ENCODE assay signal across 1 cellular context in genomic region chr9:129317179-129318011, GRCh38.
TF ChIP-seq lines count a peak whose summit lies in the region.

No MANE protein-coding gene starts in this region.

TF ChIP-seq in HepG2, 621 proteins besides CTCF, POLR2A, EP300 and RAD21 (continued from another document and continues in another):
- no peak for TF ChIP-seq ZNF770 (CRISPR knock-in tag; IDR thresholded peaks at IDR 0.05)
- TF ChIP-seq IRX3 (CRISPR knock-in tag; IDR thresholded peaks at IDR 0.05; ENCODE audit: borderline replicate concordance, low read depth), result no peak
- no peak for TF ChIP-seq ZNF891 (CRISPR knock-in tag; IDR thresholded peaks at IDR 0.05)
- TF ChIP-seq RELA (CRISPR knock-in tag; IDR thresholded peaks at IDR 0.05), result no peak
- no peak for TF ChIP-seq SYNCRIP (IDR thresholded peaks at IDR 0.05; ENCODE audit: insufficient read depth, low read depth, low read length)
- TF ChIP-seq BCL6 (CRISPR knock-in tag; IDR thresholded peaks at IDR 0.05), result no peak
- 0 out of 2 replicates have a peak, but pooled peaks have one; percentile 10 for TF ChIP-seq NFKB2 (CRISPR knock-in tag; IDR thresholded peaks at IDR 0.05; ENCODE audit: borderline replicate concordance)
- TF ChIP-seq, protein P1, sequence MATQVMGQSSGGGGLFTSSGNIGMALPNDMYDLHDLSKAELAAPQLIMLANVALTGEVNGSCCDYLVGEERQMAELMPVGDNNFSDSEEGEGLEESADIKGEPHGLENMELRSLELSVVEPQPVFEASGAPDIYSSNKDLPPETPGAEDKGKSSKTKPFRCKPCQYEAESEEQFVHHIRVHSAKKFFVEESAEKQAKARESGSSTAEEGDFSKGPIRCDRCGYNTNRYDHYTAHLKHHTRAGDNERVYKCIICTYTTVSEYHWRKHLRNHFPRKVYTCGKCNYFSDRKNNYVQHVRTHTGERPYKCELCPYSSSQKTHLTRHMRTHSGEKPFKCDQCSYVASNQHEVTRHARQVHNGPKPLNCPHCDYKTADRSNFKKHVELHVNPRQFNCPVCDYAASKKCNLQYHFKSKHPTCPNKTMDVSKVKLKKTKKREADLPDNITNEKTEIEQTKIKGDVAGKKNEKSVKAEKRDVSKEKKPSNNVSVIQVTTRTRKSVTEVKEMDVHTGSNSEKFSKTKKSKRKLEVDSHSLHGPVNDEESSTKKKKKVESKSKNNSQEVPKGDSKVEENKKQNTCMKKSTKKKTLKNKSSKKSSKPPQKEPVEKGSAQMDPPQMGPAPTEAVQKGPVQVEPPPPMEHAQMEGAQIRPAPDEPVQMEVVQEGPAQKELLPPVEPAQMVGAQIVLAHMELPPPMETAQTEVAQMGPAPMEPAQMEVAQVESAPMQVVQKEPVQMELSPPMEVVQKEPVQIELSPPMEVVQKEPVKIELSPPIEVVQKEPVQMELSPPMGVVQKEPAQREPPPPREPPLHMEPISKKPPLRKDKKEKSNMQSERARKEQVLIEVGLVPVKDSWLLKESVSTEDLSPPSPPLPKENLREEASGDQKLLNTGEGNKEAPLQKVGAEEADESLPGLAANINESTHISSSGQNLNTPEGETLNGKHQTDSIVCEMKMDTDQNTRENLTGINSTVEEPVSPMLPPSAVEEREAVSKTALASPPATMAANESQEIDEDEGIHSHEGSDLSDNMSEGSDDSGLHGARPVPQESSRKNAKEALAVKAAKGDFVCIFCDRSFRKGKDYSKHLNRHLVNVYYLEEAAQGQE (IDR thresholded peaks at IDR 0.05; ENCODE audit: borderline replicate concordance in 1 of 2, low read depth in 1 of 2, low read length in 2 of 2), result no peak
- TF ChIP-seq, protein P2, sequence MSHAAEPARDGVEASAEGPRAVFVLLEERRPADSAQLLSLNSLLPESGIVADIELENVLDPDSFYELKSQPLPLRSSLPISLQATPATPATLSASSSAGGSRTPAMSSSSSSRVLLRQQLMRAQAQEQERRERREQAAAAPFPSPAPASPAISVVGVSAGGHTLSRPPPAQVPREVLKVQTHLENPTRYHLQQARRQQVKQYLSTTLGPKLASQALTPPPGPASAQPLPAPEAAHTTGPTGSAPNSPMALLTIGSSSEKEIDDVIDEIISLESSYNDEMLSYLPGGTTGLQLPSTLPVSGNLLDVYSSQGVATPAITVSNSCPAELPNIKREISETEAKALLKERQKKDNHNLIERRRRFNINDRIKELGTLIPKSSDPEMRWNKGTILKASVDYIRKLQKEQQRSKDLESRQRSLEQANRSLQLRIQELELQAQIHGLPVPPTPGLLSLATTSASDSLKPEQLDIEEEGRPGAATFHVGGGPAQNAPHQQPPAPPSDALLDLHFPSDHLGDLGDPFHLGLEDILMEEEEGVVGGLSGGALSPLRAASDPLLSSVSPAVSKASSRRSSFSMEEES (CRISPR knock-in tag; IDR thresholded peaks at IDR 0.05), result peak; percentile 78
- TF ChIP-seq ZNF879 (CRISPR knock-in tag; IDR thresholded peaks at IDR 0.05), result no peak
- 0 out of 2 replicates have a peak, but pooled peaks have one; percentile 44 for TF ChIP-seq IRF2 (CRISPR knock-in tag; IDR thresholded peaks at IDR 0.05)
- TF ChIP-seq MLLT10 (CRISPR knock-in tag; IDR thresholded peaks at IDR 0.05), result no peak
- no peak for TF ChIP-seq ATM (IDR thresholded peaks at IDR 0.05; ENCODE audit: borderline replicate concordance)
- no peak for TF ChIP-seq ATF7-NPFF (CRISPR knock-in tag; IDR thresholded peaks at IDR 0.05; ENCODE audit: low read depth)
- TF ChIP-seq, protein P3, sequence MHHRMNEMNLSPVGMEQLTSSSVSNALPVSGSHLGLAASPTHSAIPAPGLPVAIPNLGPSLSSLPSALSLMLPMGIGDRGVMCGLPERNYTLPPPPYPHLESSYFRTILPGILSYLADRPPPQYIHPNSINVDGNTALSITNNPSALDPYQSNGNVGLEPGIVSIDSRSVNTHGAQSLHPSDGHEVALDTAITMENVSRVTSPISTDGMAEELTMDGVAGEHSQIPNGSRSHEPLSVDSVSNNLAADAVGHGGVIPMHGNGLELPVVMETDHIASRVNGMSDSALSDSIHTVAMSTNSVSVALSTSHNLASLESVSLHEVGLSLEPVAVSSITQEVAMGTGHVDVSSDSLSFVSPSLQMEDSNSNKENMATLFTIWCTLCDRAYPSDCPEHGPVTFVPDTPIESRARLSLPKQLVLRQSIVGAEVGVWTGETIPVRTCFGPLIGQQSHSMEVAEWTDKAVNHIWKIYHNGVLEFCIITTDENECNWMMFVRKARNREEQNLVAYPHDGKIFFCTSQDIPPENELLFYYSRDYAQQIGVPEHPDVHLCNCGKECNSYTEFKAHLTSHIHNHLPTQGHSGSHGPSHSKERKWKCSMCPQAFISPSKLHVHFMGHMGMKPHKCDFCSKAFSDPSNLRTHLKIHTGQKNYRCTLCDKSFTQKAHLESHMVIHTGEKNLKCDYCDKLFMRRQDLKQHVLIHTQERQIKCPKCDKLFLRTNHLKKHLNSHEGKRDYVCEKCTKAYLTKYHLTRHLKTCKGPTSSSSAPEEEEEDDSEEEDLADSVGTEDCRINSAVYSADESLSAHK (CRISPR knock-in tag; IDR thresholded peaks at IDR 0.05; ENCODE audit: borderline replicate concordance), result no peak
- TF ChIP-seq CEBPG (CRISPR knock-in tag; IDR thresholded peaks at IDR 0.05), result peak; percentile 40; the same call in 1 of the 2 replicates
- no peak for TF ChIP-seq NFAT5 (CRISPR knock-in tag; IDR thresholded peaks at IDR 0.05)
- no peak for TF ChIP-seq ZNF124 (CRISPR knock-in tag; IDR thresholded peaks at IDR 0.05)
- TF ChIP-seq, protein P4, sequence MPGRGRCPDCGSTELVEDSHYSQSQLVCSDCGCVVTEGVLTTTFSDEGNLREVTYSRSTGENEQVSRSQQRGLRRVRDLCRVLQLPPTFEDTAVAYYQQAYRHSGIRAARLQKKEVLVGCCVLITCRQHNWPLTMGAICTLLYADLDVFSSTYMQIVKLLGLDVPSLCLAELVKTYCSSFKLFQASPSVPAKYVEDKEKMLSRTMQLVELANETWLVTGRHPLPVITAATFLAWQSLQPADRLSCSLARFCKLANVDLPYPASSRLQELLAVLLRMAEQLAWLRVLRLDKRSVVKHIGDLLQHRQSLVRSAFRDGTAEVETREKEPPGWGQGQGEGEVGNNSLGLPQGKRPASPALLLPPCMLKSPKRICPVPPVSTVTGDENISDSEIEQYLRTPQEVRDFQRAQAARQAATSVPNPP (CRISPR knock-in tag; IDR thresholded peaks at IDR 0.05), result no peak
- TF ChIP-seq LCORL (IDR thresholded peaks at IDR 0.05), result no peak
- TF ChIP-seq LCORL (CRISPR knock-in tag; IDR thresholded peaks at IDR 0.05), result no peak
- TF ChIP-seq RBM22 (optimal IDR thresholded peaks at IDR 0.05; ENCODE audit: low read length), result no peak
- TF ChIP-seq PHF21A (CRISPR knock-in tag; IDR thresholded peaks at IDR 0.05), result no peak
- TF ChIP-seq TARDBP (CRISPR knock-in tag; IDR thresholded peaks at IDR 0.05), result peak; percentile 11; the same call in 1 of the 2 replicates
- TF ChIP-seq ETV5 (CRISPR knock-in tag; IDR thresholded peaks at IDR 0.05; ENCODE audit: borderline replicate concordance), result no peak
- TF ChIP-seq EEA1 (CRISPR knock-in tag; IDR thresholded peaks at IDR 0.05; ENCODE audit: borderline replicate concordance), result no peak
- peak; percentile 41; the same call in 1 of the 2 replicates for TF ChIP-seq PHF20 (CRISPR knock-in tag; IDR thresholded peaks at IDR 0.05)
- TF ChIP-seq, protein P5, sequence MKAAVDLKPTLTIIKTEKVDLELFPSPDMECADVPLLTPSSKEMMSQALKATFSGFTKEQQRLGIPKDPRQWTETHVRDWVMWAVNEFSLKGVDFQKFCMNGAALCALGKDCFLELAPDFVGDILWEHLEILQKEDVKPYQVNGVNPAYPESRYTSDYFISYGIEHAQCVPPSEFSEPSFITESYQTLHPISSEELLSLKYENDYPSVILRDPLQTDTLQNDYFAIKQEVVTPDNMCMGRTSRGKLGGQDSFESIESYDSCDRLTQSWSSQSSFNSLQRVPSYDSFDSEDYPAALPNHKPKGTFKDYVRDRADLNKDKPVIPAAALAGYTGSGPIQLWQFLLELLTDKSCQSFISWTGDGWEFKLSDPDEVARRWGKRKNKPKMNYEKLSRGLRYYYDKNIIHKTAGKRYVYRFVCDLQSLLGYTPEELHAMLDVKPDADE (CRISPR knock-in tag; IDR thresholded peaks at IDR 0.05), result no peak
- no peak for TF ChIP-seq PRPF4 (IDR thresholded peaks at IDR 0.05; ENCODE audit: low read depth, low read length, poor library complexity, severe bottlenecking)
- TF ChIP-seq HCFC1 (IDR thresholded peaks at IDR 0.05; ENCODE audit: low read depth, low read length), result peak; percentile 89
- peak; percentile 64 for TF ChIP-seq GABPB1 (CRISPR knock-in tag; IDR thresholded peaks at IDR 0.05)
- TF ChIP-seq FOXM1 (CRISPR knock-in tag; IDR thresholded peaks at IDR 0.05), result no peak
- no peak for TF ChIP-seq BATF2 (CRISPR knock-in tag; IDR thresholded peaks at IDR 0.05)
- peak; percentile 4; the same call in 1 of the 2 replicates for TF ChIP-seq ZGPAT (CRISPR knock-in tag; IDR thresholded peaks at IDR 0.05)
- TF ChIP-seq NFRKB (IDR thresholded peaks at IDR 0.05), result no peak
- TF ChIP-seq RARG (CRISPR knock-in tag; IDR thresholded peaks at IDR 0.05; ENCODE audit: low read depth), result no peak
- peak; percentile 62; the same call in 1 of the 2 replicates for TF ChIP-seq SAP130 (CRISPR knock-in tag; IDR thresholded peaks at IDR 0.05; ENCODE audit: low read depth)
- no peak for TF ChIP-seq NCOA1 (CRISPR knock-in tag; IDR thresholded peaks at IDR 0.05)
- TF ChIP-seq HINFP (CRISPR knock-in tag; IDR thresholded peaks at IDR 0.05; ENCODE audit: low read depth), result no peak
- no peak for TF ChIP-seq ZNF678 (CRISPR knock-in tag; IDR thresholded peaks at IDR 0.05)
- peak; percentile 22; the same call in 1 of the 2 replicates for TF ChIP-seq ELF3 (CRISPR knock-in tag; IDR thresholded peaks at IDR 0.05)
